8 cellular contexts compared by ENCODE assay signal in genomic region chr14:68819260-68819691, GRCh38. TPM values are rescaled to one million over a fixed set of nuclear protein-coding genes. Genes with fewer than 3 reads are reported as not detected.
DNase-seq lines count a peak whose midpoint lies in the region; ATAC-seq and TF ChIP-seq lines count a peak whose summit lies in the region.

No MANE protein-coding gene starts in this region.

- no peaks in the 10 kb centered on the region for H3K27me3 ChIP-seq in suprapubic skin

- no peaks in the 10 kb centered on the region for H3K9me3 Mint-ChIP-seq in T-helper 2 cell treated with Interferon-gamma antibody and Interleukin-4, amounts not matched to agents 5 μg/mL and 100 μg/mL, for 36 hours
- H3K9me3 Mint-ChIP-seq in activated T-helper 17 cell treated with anti-CD3 and anti-CD28 coated beads, Interleukin-2, amount 50 U/mL, for 72 hours: no peaks in the 10 kb centered on the region
- no peaks in the 10 kb centered on the region for H3K9me3 Mint-ChIP-seq in Calu3 (ENCODE audit: low read depth, unreplicated experiment)

- TF ChIP-seq CTCF in suprapubic skin (IDR thresholded peaks at IDR 0.05) (no peak), Calu3 (IDR thresholded peaks at IDR 0.05; ENCODE audit: unreplicated experiment) (no peak)

- H3K4me3 Mint-ChIP-seq in T-helper 2 cell treated with Interferon-gamma antibody and Interleukin-4, amounts not matched to agents 5 μg/mL and 100 μg/mL, for 36 hours: no peak overlapping the region
- peak overlapping the region; percentile 69 for H3K4me3 Mint-ChIP-seq in activated T-helper 17 cell treated with anti-CD3 and anti-CD28 coated beads, Interleukin-2, amount 50 U/mL, for 72 hours
- no peak overlapping the region for H3K4me3 Mint-ChIP-seq in Calu3 (ENCODE audit: low read depth, unreplicated experiment)

- H3K27me3 Mint-ChIP-seq in T-helper 2 cell treated with Interferon-gamma antibody and Interleukin-4, amounts not matched to agents 5 μg/mL and 100 μg/mL, for 36 hours (ENCODE audit: low read depth): no peaks in the 10 kb centered on the region
- H3K27me3 Mint-ChIP-seq in activated T-helper 17 cell treated with anti-CD3 and anti-CD28 coated beads, Interleukin-2, amount 50 U/mL, for 72 hours: no peaks in the 10 kb centered on the region
- no peaks in the 10 kb centered on the region for H3K27me3 Mint-ChIP-seq in Calu3 (ENCODE audit: unreplicated experiment)

- CTCF ChIA-PET in Calu3 (lab: Charles Lee): interaction anchor here (0.5 to 1.1 kb wide), 2 partner anchors 334 to 568 kb away, joined by 3 to 6 read pairs; partner anchors contain the start of gene DCAF5

- no peaks in the 10 kb centered on the region for H3K36me3 Mint-ChIP-seq in T-helper 2 cell treated with Interferon-gamma antibody and Interleukin-4, amounts not matched to agents 5 μg/mL and 100 μg/mL, for 36 hours (ENCODE audit: low read depth)
- no peaks in the 10 kb centered on the region for H3K36me3 Mint-ChIP-seq in activated T-helper 17 cell treated with anti-CD3 and anti-CD28 coated beads, Interleukin-2, amount 50 U/mL, for 72 hours (ENCODE audit: low read depth)
- peaks cover 37% of the 10 kb centered on the region for H3K36me3 Mint-ChIP-seq in Calu3 (ENCODE audit: insufficient read depth, unreplicated experiment)

- intact Hi-C loops in Calu3 (cut with micrococcal nuclease; ENCODE audit: unreplicated experiment): no loop called here

- peak; percentile 51 for DNase-seq in T-helper 2 cell treated with Interferon-gamma antibody and Interleukin-4, amounts not matched to agents 5 μg/mL and 100 μg/mL, for 36 hours (ENCODE audit: low spot score)
- DNase-seq in T-helper 2 cell (no peak), iris pigment epithelial cell (ENCODE audit: low read depth) (peak; percentile 81), suprapubic skin (ENCODE audit: low spot score in 2 of 2) (no peak), Calu3 (no peak), NCI-H510A treated with DMSO at 0.1 percent for 48 hours (lab: John Stamatoyannopoulos, UW) (no peak), nucleus accumbens (lab: John Stamatoyannopoulos, UW) (no peak)

- H3K4me3 ChIP-seq in suprapubic skin: no peak overlapping the region

- H3K27ac Mint-ChIP-seq in T-helper 2 cell treated with Interferon-gamma antibody and Interleukin-4, amounts not matched to agents 5 μg/mL and 100 μg/mL, for 36 hours: peak overlapping the region; percentile 52
- peak overlapping the region; percentile 83 for H3K27ac Mint-ChIP-seq in activated T-helper 17 cell treated with anti-CD3 and anti-CD28 coated beads, Interleukin-2, amount 50 U/mL, for 72 hours
- H3K27ac Mint-ChIP-seq in Calu3 (ENCODE audit: unreplicated experiment): no peak overlapping the region

- no TSS peak for BruUV-seq in Calu3 (replicated peaks; lab: Mats Ljungman, UMichigan)

- no peak for TF ChIP-seq EP300 in suprapubic skin (IDR thresholded peaks at IDR 0.05)

- 42% methylated on average over 7 of the region's 10 CpGs for WGBS in suprapubic skin

- peak overlapping the region; percentile 72 for H3K27ac ChIP-seq in suprapubic skin

- no peaks in the 10 kb centered on the region for H3K36me3 ChIP-seq in suprapubic skin

- TF ChIP-seq POLR2A in suprapubic skin (IDR thresholded peaks at IDR 0.05): no peak

- peaks cover 59% of the 10 kb centered on the region for H3K4me1 ChIP-seq in suprapubic skin

- no peaks in the 10 kb centered on the region for H3K9me3 ChIP-seq in suprapubic skin

- H3K4me1 Mint-ChIP-seq in T-helper 2 cell treated with Interferon-gamma antibody and Interleukin-4, amounts not matched to agents 5 μg/mL and 100 μg/mL, for 36 hours (ENCODE audit: low read depth): peaks cover 49% of the 10 kb centered on the region
- H3K4me1 Mint-ChIP-seq in activated T-helper 17 cell treated with anti-CD3 and anti-CD28 coated beads, Interleukin-2, amount 50 U/mL, for 72 hours: peaks cover 37% of the 10 kb centered on the region
- H3K4me1 Mint-ChIP-seq in Calu3 (ENCODE audit: low read depth, unreplicated experiment): peaks cover 31% of the 10 kb centered on the region

- ATAC-seq in activated T-helper 17 cell treated with anti-CD3 and anti-CD28 coated beads, Interleukin-2, amount 50 U/mL, for 72 hours (replicated peaks): peak; percentile 39

RNA-seq across cellular contexts. Expression of gene ZFP36L1, which starts 26.4 kb away (rescaled TPM):
- total RNA-seq in activated T-helper 17 cell treated with anti-CD3 and anti-CD28 coated beads, Interleukin-2, amount 50 U/mL, for 72 hours: 100 to 1,000 TPM in 1 of 2 donors, 10 to 100 TPM in 1; 57.7 to 146 TPM
- total RNA-seq in suprapubic skin (1,000 to 10,000 TPM; 1,382 to 1,995 (median 1,611) TPM), Calu3 (2022) (208 and 240 TPM in 2 replicates)

Comparison
In these comparisons a context has a peak if more than half of its experiments do, and no peak if none do; other contexts are left out.
1. DNase-seq: peak in T-helper 2 cell treated with Interferon-gamma antibody and Interleukin-4, amounts not matched to agents 5 μg/mL and 100 μg/mL, for 36 hours (single experiment) and iris pigment epithelial cell (single experiment); none in T-helper 2 cell (0 of 5), suprapubic skin (0 of 2), Calu3 (single experiment), NCI-H510A treated with DMSO at 0.1 percent for 48 hours (single experiment) and nucleus accumbens (0 of 56).